19 cellular contexts compared by ENCODE assay signal in the genomic region with DNA sequence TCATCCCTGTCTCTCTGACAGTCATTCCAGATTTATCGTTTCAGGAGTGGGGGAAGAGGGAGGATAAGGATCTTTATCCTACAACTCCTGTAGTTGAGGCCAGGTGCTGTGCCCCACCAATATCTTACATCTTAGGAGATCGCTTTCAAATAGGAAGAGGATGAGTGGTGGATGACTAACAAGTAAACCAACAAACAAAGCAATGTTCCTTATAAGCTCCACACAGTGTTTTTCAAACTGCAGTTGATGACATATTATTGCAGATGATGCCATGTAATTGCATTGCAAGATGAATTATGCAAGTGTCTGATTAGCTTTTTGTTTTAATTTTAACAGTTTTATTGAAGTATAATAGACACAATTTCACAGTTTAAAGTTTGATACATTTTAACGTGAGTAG.
"Had no signal": no experiment of that assay in that cellular context is flagged by ENCODE, and none has a peak within 500 bp of the region (broad histone marks: within the 10 kb centered on the region; RNA-seq: fewer than 3 reads in every experiment).

No MANE protein-coding gene starts in this region.

- H3K27ac ChIP-seq: prostate gland, right atrium auricular region, skin epidermis, suprapubic skin, transverse colon, uterus had no signal

- H3K36me3 ChIP-seq: prostate gland, right atrium auricular region, suprapubic skin, transverse colon had no signal

- H3K27me3 ChIP-seq: right atrium auricular region, suprapubic skin, transverse colon, uterus had no signal

- H3K4me1 ChIP-seq: prostate gland, right atrium auricular region, suprapubic skin, transverse colon, uterus had no signal

- DNase-seq: activated CD4-positive, alpha-beta T cell treated with anti-CD3 and anti-CD28 coated beads, Interleukin-2, amount 10 ng/mL, durations not matched to agents 7 days and 5 days; activated CD8-positive, alpha-beta T cell treated with anti-CD3 and anti-CD28 coated beads, Interleukin-2, amount 10 ng/mL, durations not matched to agents 7 days and 5 days; activated naive CD4-positive, alpha-beta T cell treated with anti-CD3 and anti-CD28 coated beads for 36 hours; activated T-cell treated with anti-CD3 and anti-CD28 coated beads, Interleukin-2, amount 50 U/mL, for 4 hours; anterior cingulate cortex; effector memory CD8-positive, alpha-beta T cell; left ventricle myocardium superior; mesendoderm; naive thymus-derived CD8-positive, alpha-beta T cell; stimulated activated naive CD8-positive, alpha-beta T cell treated with anti-CD3 and anti-CD28 coated beads, Interleukin-15, amount 100 ng/mL, for 72 hours; T-helper 1 cell; T1000; transverse colon; uterus had no signal

- H3K4me3 Mint-ChIP-seq: activated CD4-positive, alpha-beta T cell treated with anti-CD3 and anti-CD28 coated beads, Interleukin-2, amount 10 ng/mL, durations not matched to agents 7 days and 5 days; activated CD8-positive, alpha-beta T cell treated with anti-CD3 and anti-CD28 coated beads, Interleukin-2, amount 10 ng/mL, durations not matched to agents 7 days and 5 days; activated naive CD4-positive, alpha-beta T cell treated with anti-CD3 and anti-CD28 coated beads for 36 hours; activated T-cell treated with anti-CD3 and anti-CD28 coated beads, Interleukin-2, amount 50 U/mL, for 4 hours; effector memory CD8-positive, alpha-beta T cell; naive thymus-derived CD8-positive, alpha-beta T cell; stimulated activated naive CD8-positive, alpha-beta T cell treated with anti-CD3 and anti-CD28 coated beads, Interleukin-15, amount 100 ng/mL, for 72 hours had no signal

- H3K36me3 Mint-ChIP-seq: naive thymus-derived CD8-positive, alpha-beta T cell had no signal

- H3K27me3 Mint-ChIP-seq: activated CD4-positive, alpha-beta T cell treated with anti-CD3 and anti-CD28 coated beads, Interleukin-2, amount 10 ng/mL, durations not matched to agents 7 days and 5 days; effector memory CD8-positive, alpha-beta T cell; naive thymus-derived CD8-positive, alpha-beta T cell; stimulated activated naive CD8-positive, alpha-beta T cell treated with anti-CD3 and anti-CD28 coated beads, Interleukin-15, amount 100 ng/mL, for 72 hours had no signal

- H3K9me3 Mint-ChIP-seq: activated CD4-positive, alpha-beta T cell treated with anti-CD3 and anti-CD28 coated beads, Interleukin-2, amount 10 ng/mL, durations not matched to agents 7 days and 5 days; activated naive CD4-positive, alpha-beta T cell treated with anti-CD3 and anti-CD28 coated beads for 36 hours; activated T-cell treated with anti-CD3 and anti-CD28 coated beads, Interleukin-2, amount 50 U/mL, for 4 hours; effector memory CD8-positive, alpha-beta T cell; stimulated activated naive CD8-positive, alpha-beta T cell treated with anti-CD3 and anti-CD28 coated beads, Interleukin-15, amount 100 ng/mL, for 72 hours had no signal

- H3K9me3 ChIP-seq: prostate gland, right atrium auricular region, suprapubic skin, transverse colon, uterus had no signal

- H3K27ac Mint-ChIP-seq: activated CD4-positive, alpha-beta T cell treated with anti-CD3 and anti-CD28 coated beads, Interleukin-2, amount 10 ng/mL, durations not matched to agents 7 days and 5 days; activated CD8-positive, alpha-beta T cell treated with anti-CD3 and anti-CD28 coated beads, Interleukin-2, amount 10 ng/mL, durations not matched to agents 7 days and 5 days; activated naive CD4-positive, alpha-beta T cell treated with anti-CD3 and anti-CD28 coated beads for 36 hours; naive thymus-derived CD8-positive, alpha-beta T cell; stimulated activated naive CD8-positive, alpha-beta T cell treated with anti-CD3 and anti-CD28 coated beads, Interleukin-15, amount 100 ng/mL, for 72 hours had no signal

- H3K4me3 ChIP-seq: prostate gland, right atrium auricular region, skin epidermis, suprapubic skin, transverse colon, uterus had no signal

- H3K4me1 Mint-ChIP-seq: activated CD4-positive, alpha-beta T cell treated with anti-CD3 and anti-CD28 coated beads, Interleukin-2, amount 10 ng/mL, durations not matched to agents 7 days and 5 days; naive thymus-derived CD8-positive, alpha-beta T cell; stimulated activated naive CD8-positive, alpha-beta T cell treated with anti-CD3 and anti-CD28 coated beads, Interleukin-15, amount 100 ng/mL, for 72 hours had no signal

- ATAC-seq: activated CD4-positive, CD25-positive, alpha-beta regulatory T cell treated with anti-CD3 and anti-CD28 coated beads, Interleukin-2, amount 50 U/mL, for 24 hours; activated CD8-positive, alpha-beta T cell treated with anti-CD3 and anti-CD28 coated beads, Interleukin-2, amount 10 ng/mL, durations not matched to agents 7 days and 5 days; activated T-cell treated with anti-CD3 and anti-CD28 coated beads, Interleukin-2, amount 50 U/mL, for 4 hours; effector memory CD8-positive, alpha-beta T cell; left ventricle myocardium superior; naive thymus-derived CD8-positive, alpha-beta T cell; stimulated activated naive CD8-positive, alpha-beta T cell treated with anti-CD3 and anti-CD28 coated beads, Interleukin-15, amount 100 ng/mL, for 72 hours had no signal
